Comparison of ENCODE assay signal across 13 cellular contexts in genomic region chr17:17874478-17874877, GRCh38. TPM values are rescaled to one million over a fixed set of nuclear protein-coding genes. Genes with fewer than 3 reads are reported as not detected.
DNase-seq lines count a peak whose midpoint lies in the region; ATAC-seq, FAIRE-seq and TF ChIP-seq lines count a peak whose summit lies in the region.
"Had no signal": no experiment of that assay in that cellular context is flagged by ENCODE, and none has a peak within 500 bp of the region (broad histone marks: within the 10 kb centered on the region; RNA-seq: fewer than 3 reads in every experiment).

No MANE protein-coding gene starts in this region.

- H4K91ac ChIP-seq in trophoblast cell (ENCODE audit: low read depth, low read length), result no peak overlapping the region

- H3K27me3 ChIP-seq in GM23248 (replicated peaks; ENCODE audit: insufficient read depth) (no peaks in the 10 kb centered on the region), esophagus muscularis mucosa (no peaks in the 10 kb centered on the region), trophoblast cell (ENCODE audit: insufficient read depth, low read length) (no peaks in the 10 kb centered on the region)
- H3K27me3 ChIP-seq in effector memory CD4-positive, alpha-beta T cell (replicated peaks; ENCODE audit: control insufficient read depth, insufficient read depth, low read length, poor library complexity, severe bottlenecking), result no peaks in the 10 kb centered on the region

- 0% methylated on average over 1 of the region's 1 CpG for WGBS in GM23248 (ENCODE audit: low coverage in 1 of 2, low lambda C conversion rate in 2 of 2, missing lambda C conversion rate in 2 of 2), 2 experiments
- WGBS in esophagus muscularis mucosa, result 0% methylated on average over 1 of the region's 1 CpG
- no CpG with 5 or more reads among the region's 1 CpG for WGBS in trophoblast cell (ENCODE audit: extremely low coverage, insufficient coverage, insufficient read length)

- H3K9me3 ChIP-seq in GM23248 (ENCODE audit: low read depth) (no peaks in the 10 kb centered on the region), esophagus muscularis mucosa (no peaks in the 10 kb centered on the region), trophoblast cell (ENCODE audit: insufficient read depth, low read depth, low read length) (peaks cover 3% of the 10 kb centered on the region)
- H3K9me3 ChIP-seq in effector memory CD4-positive, alpha-beta T cell (ENCODE audit: control insufficient read depth, low read length), result no peaks in the 10 kb centered on the region

- peak; percentile 81 for DNase-seq in GM23248
- peak; percentile 8 for DNase-seq in RCC 7860 (ENCODE audit: low spot score)
- no peak for DNase-seq in esophagus muscularis mucosa (ENCODE audit: extremely low spot score)
- peak; percentile 91 to 92 for DNase-seq in trophoblast cell
- no peak for DNase-seq in cerebellum (ENCODE audit: low spot score)
- DNase-seq in effector memory CD4-positive, alpha-beta T cell, result no peak
- DNase-seq: Calu3, KBM-7, NCI-H2081 treated with DMSO at 0.1 percent for 48 hours, retina had no signal

- in situ Hi-C loops in GM23248 (cut with MboI), result loop anchor here (25.0 kb wide), 1 partner anchor 187 kb away; the partner anchor contains the start of gene RAI1

- H3K27ac ChIP-seq in GM23248, result peak overlapping the region; percentile 30
- H3K27ac ChIP-seq in esophagus muscularis mucosa (replicated peaks in 1 of 4), result peak overlapping the region; percentile 10 to 92 (median 83)
- no peak overlapping the region for H3K27ac ChIP-seq in trophoblast cell (ENCODE audit: low read depth, low read length)
- no peak overlapping the region for H3K27ac ChIP-seq in effector memory CD4-positive, alpha-beta T cell (ENCODE audit: insufficient read depth, low read length, poor library complexity, severe bottlenecking)

- H3K14ac ChIP-seq in trophoblast cell (ENCODE audit: low read length), result no peak overlapping the region

- no peaks in the 10 kb centered on the region for H3K9me2 ChIP-seq in GM23248 (ENCODE audit: insufficient read depth)

- H2AFZ ChIP-seq in GM23248, result no peak overlapping the region
- no peak overlapping the region for H2AFZ ChIP-seq in trophoblast cell (ENCODE audit: insufficient read depth, low read length, poor library complexity)

- H3K36me3 ChIP-seq in GM23248 (ENCODE audit: low read depth) (peaks cover 11% of the 10 kb centered on the region; the same call in 1 of the 2 replicates), esophagus muscularis mucosa (peaks cover 0 to 23% (median 15%) of the 10 kb centered on the region in 4 donors), trophoblast cell (ENCODE audit: control insufficient read depth in 1 of 2, insufficient read depth in 2 of 2, low read length in 2 of 2) (peaks cover 26 to 33% of the 10 kb centered on the region in 2 experiments)
- H3K36me3 ChIP-seq in effector memory CD4-positive, alpha-beta T cell (ENCODE audit: control insufficient read depth, insufficient read depth, low read length), result peaks cover 32% of the 10 kb centered on the region

- no peaks in the 10 kb centered on the region for H4K20me1 ChIP-seq in GM23248 (ENCODE audit: insufficient read depth)

- H3K4me1 ChIP-seq in GM23248 (ENCODE audit: insufficient read depth) (peaks cover 23% of the 10 kb centered on the region), esophagus muscularis mucosa (peaks cover 49 to 80% (median 66%) of the 10 kb centered on the region in 4 donors), trophoblast cell (ENCODE audit: control insufficient read depth in 1 of 2, insufficient read depth in 2 of 2, low read length in 2 of 2) (peaks cover 23 to 40% of the 10 kb centered on the region in 2 experiments)
- no peaks in the 10 kb centered on the region for H3K4me1 ChIP-seq in effector memory CD4-positive, alpha-beta T cell (ENCODE audit: control insufficient read depth, insufficient read depth, low read length, poor library complexity, severe bottlenecking)

- no peak overlapping the region for H2BK12ac ChIP-seq in trophoblast cell (ENCODE audit: low read length)

- no peak overlapping the region for H2BK5ac ChIP-seq in trophoblast cell (ENCODE audit: low read depth, low read length, poor library complexity)

- no peak overlapping the region for H4K12ac ChIP-seq in trophoblast cell (ENCODE audit: low read depth, low read length)

- no peak overlapping the region for H4K8ac ChIP-seq in trophoblast cell (ENCODE audit: low read depth, low read length)

- intact Hi-C loops in esophagus muscularis mucosa (cut with DNase I), result no loop called here

- H3K4me3 ChIP-seq in GM23248, result no peak overlapping the region
- no peak overlapping the region for H3K4me3 ChIP-seq in esophagus muscularis mucosa
- H3K4me3 ChIP-seq in trophoblast cell (ENCODE audit: low read depth, low read length), result no peak overlapping the region
- H3K4me3 ChIP-seq in effector memory CD4-positive, alpha-beta T cell (ENCODE audit: insufficient read depth, low read depth, low read length, poor library complexity, severe bottlenecking), result no peak overlapping the region

- H3K23ac ChIP-seq in trophoblast cell (ENCODE audit: low read length), result no peak overlapping the region

- H3K79me2 ChIP-seq in GM23248 (ENCODE audit: insufficient read depth) (no peaks in the 10 kb centered on the region), trophoblast cell (ENCODE audit: control insufficient read depth, insufficient read depth, low read length, poor library complexity) (peaks cover 6% of the 10 kb centered on the region)

- no peak overlapping the region for H2BK120ac ChIP-seq in trophoblast cell (ENCODE audit: insufficient read depth, low read length, poor library complexity)

- no peak for TF ChIP-seq EP300 in esophagus muscularis mucosa (IDR thresholded peaks at IDR 0.05)

- peaks cover 15% of the 10 kb centered on the region for H3K79me1 ChIP-seq in trophoblast cell (ENCODE audit: low read length)

- no peak for TF ChIP-seq CTCF in esophagus muscularis mucosa (IDR thresholded peaks at IDR 0.05)

- ATAC-seq in GM18873 (IDR thresholded peaks at IDR 0.05; ENCODE audit: low FRiP score, unreplicated experiment), result no peak
- ATAC-seq: activated naive CD4-positive, alpha-beta T cell treated with anti-CD3 and anti-CD28 coated beads, Interleukin-2, amount 50 U/mL, for 72 hours; HCT116 had no signal

- H3F3A ChIP-seq in GM23248 (ENCODE audit: insufficient read depth), result peaks cover 16% of the 10 kb centered on the region; the same call in 1 of the 2 replicates

- H3K4me2 ChIP-seq in GM23248 (ENCODE audit: unreplicated experiment) (no peak overlapping the region), trophoblast cell (ENCODE audit: low read length) (no peak overlapping the region)

- no peak overlapping the region for H3K9ac ChIP-seq in GM23248
- no peak overlapping the region for H3K9ac ChIP-seq in trophoblast cell (ENCODE audit: low read length)

- no peak overlapping the region for H2AK5ac ChIP-seq in trophoblast cell (ENCODE audit: low read length)

- TF ChIP-seq POLR2A in esophagus muscularis mucosa (IDR thresholded peaks at IDR 0.05; ENCODE audit: low read depth), result no peak

- H3K4ac ChIP-seq in trophoblast cell (ENCODE audit: low read depth, low read length), result no peak overlapping the region

- no peak overlapping the region for H3K18ac ChIP-seq in trophoblast cell (ENCODE audit: low read length)

- no peak for FAIRE-seq in RCC 7860 (lab: Jason Lieb, UNC)

RNA-seq across cellular contexts. Expression of gene SREBF1, which starts 37.7 kb away (rescaled TPM):
- 34.4 and 36.2 TPM in 2 replicates for total RNA-seq in GM23248 (2014; rRNA removed; shearing (Covaris generic))
- polyA plus RNA-seq in GM23248 (2016; fragmentation: Nextera tagmentation; extraction: Ambion mirVana), result 14.3 and 19.2 TPM in 2 replicates
- total RNA-seq in esophagus muscularis mucosa, result 10 to 100 TPM; 28.1 to 62.6 (median 39.7) TPM
- polyA plus RNA-seq in trophoblast cell (2013), result 95.5 and 107 TPM in 2 replicates
- total RNA-seq in cerebellum, result 11.8 TPM

Comparison
In these comparisons a context has a peak if more than half of its experiments do, and no peak if none do; other contexts are left out.
1. DNase-seq: peak in GM23248 (single experiment), RCC 7860 (single experiment) and trophoblast cell (2 of 2); none in esophagus muscularis mucosa (single experiment), cerebellum (single experiment) and effector memory CD4-positive, alpha-beta T cell (0 of 3).
2. H3K27ac ChIP-seq: peak in GM23248 (single experiment) and esophagus muscularis mucosa (4 of 4); none in trophoblast cell (single experiment) and effector memory CD4-positive, alpha-beta T cell (single experiment).